14 cellular contexts compared by ENCODE assay signal in genomic region chr4:88001871-88002270, GRCh38. TPM values are rescaled to one million over a fixed set of nuclear protein-coding genes. Genes with fewer than 3 reads are reported as not detected.
A peak's percentile ranks its signal among the peaks of the same experiment; 100 is the strongest.
DNase-seq lines count a peak whose midpoint lies in the region; ATAC-seq and TF ChIP-seq lines count a peak whose summit lies in the region.
"Had no signal": no experiment of that assay in that cellular context is flagged by ENCODE, and none has a peak within 500 bp of the region (broad histone marks: within the 10 kb centered on the region; RNA-seq: fewer than 3 reads in every experiment).

No MANE protein-coding gene starts in this region.

- no peak for DNase-seq in breast epithelium (ENCODE audit: low spot score in 2 of 2)
- DNase-seq in mammary epithelial cell, result no peak
- DNase-seq in neuronal stem cell (ENCODE audit: low spot score), result no peak
- DNase-seq in tibial artery, result no peak
- DNase-seq in activated CD8-positive, alpha-beta T cell treated with anti-CD3 and anti-CD28 coated beads, Interleukin-2, amount 10 ng/mL, durations not matched to agents 7 days and 5 days, result no peak
- no peak for DNase-seq in NCI-H510A treated with DMSO at 0.1 percent for 48 hours (lab: John Stamatoyannopoulos, UW)
- no peak for DNase-seq in activated T-cell treated with anti-CD3 and anti-CD28 coated beads, Interleukin-2, amount 50 U/mL, for 4 hours
- DNase-seq: 8988T; CD4-positive, CD25-positive, alpha-beta regulatory T cell; DMS53; GF-D8; HCEC 1CT had no signal

- intact Hi-C loops in breast epithelium (cut with DNase I; ENCODE audit: low total_unique reads), result no loop called here
- intact Hi-C loops in mammary epithelial cell (cut with micrococcal nuclease), result no loop called here
- intact Hi-C loops in tibial artery (cut with DNase I; ENCODE audit: low total_unique reads), result no loop called here

- H3K36me3 ChIP-seq in breast epithelium, result no peaks in the 10 kb centered on the region
- no peaks in the 10 kb centered on the region for H3K36me3 ChIP-seq in mammary epithelial cell (ENCODE audit: insufficient read depth, low read length)
- H3K36me3 ChIP-seq in neuronal stem cell (replicated peaks in 1 of 2; ENCODE audit: control insufficient read depth in 2 of 2, insufficient read depth in 2 of 2, low read length in 2 of 2), result no peaks in the 10 kb centered on the region
- no peaks in the 10 kb centered on the region for H3K36me3 ChIP-seq in tibial artery
- H3K36me3 ChIP-seq: BLaER1 treated with 17β-estradiol and CSF1 and Interleukin-3, amounts not matched to agents 10 nM and 100 nM had no signal

- TF ChIP-seq CTCF in breast epithelium (IDR thresholded peaks at IDR 0.05) (no peak), mammary epithelial cell (conservative IDR thresholded peaks at IDR 0.05 in 1 of 2, IDR thresholded peaks at IDR 0.05 in 1 of 2; ENCODE audit: extremely low read depth in 1 of 2, insufficient read depth in 1 of 2, low read depth in 1 of 2, low read length in 2 of 2) (no peak), tibial artery (IDR thresholded peaks at IDR 0.05) (no peak)

- POLR2A ChIA-PET in activated CD8-positive, alpha-beta T cell treated with anti-CD3 and anti-CD28 coated beads, Interleukin-2, amount 10 ng/mL, durations not matched to agents 7 days and 5 days (lab: Charles Lee), result interaction anchor here (0.6 kb wide), 1 partner anchor 13 kb away, joined by 5 read pairs; no protein-coding TSS in a partner anchor

- H3K18ac ChIP-seq in neuronal stem cell (ENCODE audit: low read length), result no peak overlapping the region

- no peak overlapping the region for H3K27ac Mint-ChIP-seq in activated CD8-positive, alpha-beta T cell treated with anti-CD3 and anti-CD28 coated beads, Interleukin-2, amount 10 ng/mL, durations not matched to agents 7 days and 5 days
- H3K27ac Mint-ChIP-seq: CD4-positive, CD25-positive, alpha-beta regulatory T cell had no signal

- in situ Hi-C loops in mammary epithelial cell (cut with MboI; ENCODE audit: low sequenced_read_pairs in 2 of 2), result no loop called here

- H3K23ac ChIP-seq in neuronal stem cell (ENCODE audit: low read depth, low read length, poor library complexity), result no peak overlapping the region

- H3K27me3 ChIP-seq in breast epithelium, result no peaks in the 10 kb centered on the region
- no peaks in the 10 kb centered on the region for H3K27me3 ChIP-seq in mammary epithelial cell (ENCODE audit: insufficient read depth, low read length)
- H3K27me3 ChIP-seq in neuronal stem cell (ENCODE audit: control insufficient read depth in 3 of 3, insufficient read depth in 3 of 3, low read depth in 1 of 3, low read length in 3 of 3), result peaks cover 0 to 9% (median 4%) of the 10 kb centered on the region in 3 experiments
- no peaks in the 10 kb centered on the region for H3K27me3 ChIP-seq in tibial artery

- H3K79me2 ChIP-seq in mammary epithelial cell (ENCODE audit: insufficient read depth, low read length), result no peaks in the 10 kb centered on the region

- H3K27ac ChIP-seq in breast epithelium (peak overlapping the region; percentile 36 to 59), mammary epithelial cell (ENCODE audit: insufficient read depth, low read depth, low read length) (no peak overlapping the region), neuronal stem cell (replicated peaks; ENCODE audit: low read length) (no peak overlapping the region), tibial artery (peak overlapping the region; percentile 96 to 99)
- H3K27ac ChIP-seq: BLaER1 treated with 17β-estradiol and CSF1 and Interleukin-3, amounts not matched to agents 10 nM and 100 nM had no signal

- H4K8ac ChIP-seq in neuronal stem cell (ENCODE audit: low read depth, low read length), result no peak overlapping the region

- peaks cover 3% of the 10 kb centered on the region for H3K4me1 Mint-ChIP-seq in activated CD8-positive, alpha-beta T cell treated with anti-CD3 and anti-CD28 coated beads, Interleukin-2, amount 10 ng/mL, durations not matched to agents 7 days and 5 days (ENCODE audit: low read depth)
- peaks cover 4% of the 10 kb centered on the region for H3K4me1 Mint-ChIP-seq in activated T-cell treated with anti-CD3 and anti-CD28 coated beads, Interleukin-2, amount 50 U/mL, for 4 hours (ENCODE audit: low read depth)

- peaks cover 1% of the 10 kb centered on the region for H3K36me3 Mint-ChIP-seq in activated CD8-positive, alpha-beta T cell treated with anti-CD3 and anti-CD28 coated beads, Interleukin-2, amount 10 ng/mL, durations not matched to agents 7 days and 5 days (ENCODE audit: low read depth)
- no peaks in the 10 kb centered on the region for H3K36me3 Mint-ChIP-seq in activated T-cell treated with anti-CD3 and anti-CD28 coated beads, Interleukin-2, amount 50 U/mL, for 4 hours (ENCODE audit: insufficient read depth)
- H3K36me3 Mint-ChIP-seq: CD4-positive, CD25-positive, alpha-beta regulatory T cell had no signal

- H3K4me1 ChIP-seq in breast epithelium (no peaks in the 10 kb centered on the region), mammary epithelial cell (ENCODE audit: insufficient read depth, low read length) (peaks cover 18% of the 10 kb centered on the region), neuronal stem cell (ENCODE audit: control insufficient read depth in 2 of 2, insufficient read depth in 1 of 2, low read depth in 1 of 2, low read length in 2 of 2) (no peaks in the 10 kb centered on the region), tibial artery (peaks cover 0 to 49% (median 27%) of the 10 kb centered on the region in 4 donors)

- no peaks in the 10 kb centered on the region for H3K9me3 ChIP-seq in breast epithelium
- H3K9me3 ChIP-seq in mammary epithelial cell (replicated peaks; ENCODE audit: insufficient read depth, low read length), result no peaks in the 10 kb centered on the region
- H3K9me3 ChIP-seq in neuronal stem cell (replicated peaks in 1 of 2; ENCODE audit: control insufficient read depth in 2 of 2, insufficient read depth in 1 of 2, low read depth in 1 of 2, low read length in 2 of 2), result peaks cover 0 to 6% of the 10 kb centered on the region in 2 donors
- H3K9me3 ChIP-seq in tibial artery, result no peaks in the 10 kb centered on the region

- no peaks in the 10 kb centered on the region for H3K79me1 ChIP-seq in neuronal stem cell (ENCODE audit: low read depth, low read length)

- H3K4me2 ChIP-seq in mammary epithelial cell (ENCODE audit: insufficient read depth, low read depth, low read length) (no peak overlapping the region), neuronal stem cell (ENCODE audit: insufficient read depth, low read length, poor library complexity, severe bottlenecking) (no peak overlapping the region)

- no peak for ATAC-seq in activated CD8-positive, alpha-beta T cell treated with anti-CD3 and anti-CD28 coated beads, Interleukin-2, amount 10 ng/mL, durations not matched to agents 7 days and 5 days
- ATAC-seq in activated T-cell treated with anti-CD3 and anti-CD28 coated beads, Interleukin-2, amount 50 U/mL, for 4 hours, result no peak
- no peak for ATAC-seq in HG02884 (IDR thresholded peaks at IDR 0.05; ENCODE audit: unreplicated experiment)

- H2BK120ac ChIP-seq in neuronal stem cell (ENCODE audit: low read depth, low read length), result no peak overlapping the region

- no peaks in the 10 kb centered on the region for H4K20me1 ChIP-seq in mammary epithelial cell (ENCODE audit: insufficient read depth, low read length)
- H4K20me1 ChIP-seq: BLaER1 treated with 17β-estradiol and CSF1 and Interleukin-3, amounts not matched to agents 10 nM and 100 nM had no signal

- H3K14ac ChIP-seq in neuronal stem cell (ENCODE audit: low read length), result no peak overlapping the region

- H3K27me3 Mint-ChIP-seq in activated CD8-positive, alpha-beta T cell treated with anti-CD3 and anti-CD28 coated beads, Interleukin-2, amount 10 ng/mL, durations not matched to agents 7 days and 5 days (ENCODE audit: low read depth), result peaks cover 44% of the 10 kb centered on the region
- peaks cover 7% of the 10 kb centered on the region for H3K27me3 Mint-ChIP-seq in activated T-cell treated with anti-CD3 and anti-CD28 coated beads, Interleukin-2, amount 50 U/mL, for 4 hours (ENCODE audit: low read depth)

- no peak overlapping the region for H3K4me3 Mint-ChIP-seq in activated CD8-positive, alpha-beta T cell treated with anti-CD3 and anti-CD28 coated beads, Interleukin-2, amount 10 ng/mL, durations not matched to agents 7 days and 5 days
- H3K4me3 Mint-ChIP-seq in activated T-cell treated with anti-CD3 and anti-CD28 coated beads, Interleukin-2, amount 50 U/mL, for 4 hours, result no peak overlapping the region
- H3K4me3 Mint-ChIP-seq: CD4-positive, CD25-positive, alpha-beta regulatory T cell had no signal

- H2BK12ac ChIP-seq in neuronal stem cell (ENCODE audit: low read length), result no peak overlapping the region

- no peak for TF ChIP-seq POLR2A in breast epithelium (IDR thresholded peaks at IDR 0.05)

- H2BK15ac ChIP-seq in neuronal stem cell (ENCODE audit: low read length), result peak overlapping the region; percentile 70

- H3K9ac ChIP-seq in mammary epithelial cell (ENCODE audit: insufficient read depth, low read length), result no peak overlapping the region
- no peak overlapping the region for H3K9ac ChIP-seq in neuronal stem cell (ENCODE audit: low read depth, low read length, poor library complexity)
- H3K9ac ChIP-seq: BLaER1 treated with 17β-estradiol and CSF1 and Interleukin-3, amounts not matched to agents 10 nM and 100 nM had no signal

- no peak overlapping the region for H3K4ac ChIP-seq in neuronal stem cell (ENCODE audit: low read length)

- no peak overlapping the region for H3K4me3 ChIP-seq in breast epithelium
- H3K4me3 ChIP-seq in mammary epithelial cell (replicated peaks in 1 of 3; ENCODE audit: insufficient read depth in 1 of 3, low read depth in 2 of 3, low read length in 3 of 3), result no peak overlapping the region
- no peak overlapping the region for H3K4me3 ChIP-seq in neuronal stem cell (ENCODE audit: low read length in 2 of 2)
- H3K4me3 ChIP-seq in tibial artery, result no peak overlapping the region
- H3K4me3 ChIP-seq: BLaER1 treated with 17β-estradiol and CSF1 and Interleukin-3, amounts not matched to agents 10 nM and 100 nM had no signal

- H4K91ac ChIP-seq in neuronal stem cell (ENCODE audit: low read depth, low read length, poor library complexity), result no peak overlapping the region

- no peaks in the 10 kb centered on the region for H3K9me3 Mint-ChIP-seq in activated CD8-positive, alpha-beta T cell treated with anti-CD3 and anti-CD28 coated beads, Interleukin-2, amount 10 ng/mL, durations not matched to agents 7 days and 5 days (ENCODE audit: insufficient read depth)
- H3K9me3 Mint-ChIP-seq in activated T-cell treated with anti-CD3 and anti-CD28 coated beads, Interleukin-2, amount 50 U/mL, for 4 hours, result no peaks in the 10 kb centered on the region

- BruUV-seq in mammary epithelial cell (replicated peaks; lab: Mats Ljungman, UMichigan), result no TSS peak

- no peak overlapping the region for H2AK5ac ChIP-seq in neuronal stem cell (ENCODE audit: low read depth, low read length)

- dilution Hi-C loops in mammary epithelial cell (cut with HindIII; ENCODE audit: low sequenced_read_pairs), result no loop called here

- no peak overlapping the region for H2AFZ ChIP-seq in mammary epithelial cell (ENCODE audit: low read depth, low read length)
- H2AFZ ChIP-seq in neuronal stem cell (ENCODE audit: low read length), result no peak overlapping the region

- 88% methylated on average over 3 of the region's 3 CpGs for WGBS in mammary epithelial cell (ENCODE audit: low coverage, missing lambda C conversion rate)
- no CpG with 5 or more reads among the region's 3 CpGs for WGBS in neuronal stem cell (ENCODE audit: extremely low coverage in 2 of 2, insufficient read length in 2 of 2, insufficient replicate concordance in 1 of 2), 2 donors

- no peak overlapping the region for H2BK5ac ChIP-seq in neuronal stem cell (ENCODE audit: low read length)

- CTCF ChIA-PET in mammary epithelial cell (lab: Charles Lee; ENCODE audit: low non-redundant PET), result no interaction called here
- CTCF ChIA-PET in activated CD8-positive, alpha-beta T cell treated with anti-CD3 and anti-CD28 coated beads, Interleukin-2, amount 10 ng/mL, durations not matched to agents 7 days and 5 days (lab: Charles Lee), result interaction anchor here (1.0 to 1.7 kb wide), 3 partner anchors 28 to 210 kb away, joined by 3 to 9 read pairs (median 3); no protein-coding TSS in a partner anchor

RNA-seq across cellular contexts. Expression of gene PKD2, which starts 5.6 kb away (rescaled TPM):
- total RNA-seq in breast epithelium (10 to 100 TPM; 60.0 to 66.2 (median 61.3) TPM), mammary epithelial cell (10 to 100 TPM; 28.8 to 49.5 TPM)
- polyA plus RNA-seq in mammary epithelial cell, result 13.3 TPM
- 30.9 TPM for polyA minus RNA-seq in mammary epithelial cell
- polyA plus RNA-seq in neuronal stem cell (2013, experiment 1 of 2), result 10.3 TPM
- 11.0 TPM for polyA plus RNA-seq in neuronal stem cell (2013, experiment 2 of 2)
- total RNA-seq in activated CD8-positive, alpha-beta T cell treated with anti-CD3 and anti-CD28 coated beads, Interleukin-2, amount 10 ng/mL, durations not matched to agents 7 days and 5 days, result 1 to 10 TPM; 7.4 to 7.7 TPM
- 1 to 10 TPM; 2.8 to 6.0 (median 4.2) TPM for total RNA-seq in activated T-cell treated with anti-CD3 and anti-CD28 coated beads, Interleukin-2, amount 50 U/mL, for 4 hours

RNA-seq across cellular contexts. Expression of gene SPP1, which starts 26.4 kb away (rescaled TPM):
- total RNA-seq in breast epithelium (100 to 1,000 TPM in 1 of 3 donors, 10 to 100 TPM in 2; 25.0 to 508 (median 32.8) TPM), mammary epithelial cell (100 to 1,000 TPM in 1 of 2 donors, 1 to 10 TPM in 1; 1.3 to 157 TPM)
- 1.3 TPM for polyA plus RNA-seq in mammary epithelial cell
- polyA minus RNA-seq in mammary epithelial cell, result not detected
- 1.2 TPM for polyA plus RNA-seq in neuronal stem cell (2013, experiment 1 of 2)
- polyA plus RNA-seq in neuronal stem cell (2013, experiment 2 of 2), result 1.6 TPM
- total RNA-seq in activated CD8-positive, alpha-beta T cell treated with anti-CD3 and anti-CD28 coated beads, Interleukin-2, amount 10 ng/mL, durations not matched to agents 7 days and 5 days, result not detected
- under 1 TPM; 0.63 to 0.87 (median 0.81) TPM for total RNA-seq in activated T-cell treated with anti-CD3 and anti-CD28 coated beads, Interleukin-2, amount 50 U/mL, for 4 hours
- total RNA-seq: CD4-positive, CD25-positive, alpha-beta regulatory T cell had no signal

Comparison
In these comparisons a context has a peak if more than half of its experiments do, and no peak if none do; other contexts are left out.
1. H3K27ac ChIP-seq: peak in breast epithelium (2 of 2) and tibial artery (2 of 2); none in mammary epithelial cell (single experiment) and neuronal stem cell (single experiment).